Comparison of ENCODE assay signal across 8 cellular contexts in the genomic region with DNA sequence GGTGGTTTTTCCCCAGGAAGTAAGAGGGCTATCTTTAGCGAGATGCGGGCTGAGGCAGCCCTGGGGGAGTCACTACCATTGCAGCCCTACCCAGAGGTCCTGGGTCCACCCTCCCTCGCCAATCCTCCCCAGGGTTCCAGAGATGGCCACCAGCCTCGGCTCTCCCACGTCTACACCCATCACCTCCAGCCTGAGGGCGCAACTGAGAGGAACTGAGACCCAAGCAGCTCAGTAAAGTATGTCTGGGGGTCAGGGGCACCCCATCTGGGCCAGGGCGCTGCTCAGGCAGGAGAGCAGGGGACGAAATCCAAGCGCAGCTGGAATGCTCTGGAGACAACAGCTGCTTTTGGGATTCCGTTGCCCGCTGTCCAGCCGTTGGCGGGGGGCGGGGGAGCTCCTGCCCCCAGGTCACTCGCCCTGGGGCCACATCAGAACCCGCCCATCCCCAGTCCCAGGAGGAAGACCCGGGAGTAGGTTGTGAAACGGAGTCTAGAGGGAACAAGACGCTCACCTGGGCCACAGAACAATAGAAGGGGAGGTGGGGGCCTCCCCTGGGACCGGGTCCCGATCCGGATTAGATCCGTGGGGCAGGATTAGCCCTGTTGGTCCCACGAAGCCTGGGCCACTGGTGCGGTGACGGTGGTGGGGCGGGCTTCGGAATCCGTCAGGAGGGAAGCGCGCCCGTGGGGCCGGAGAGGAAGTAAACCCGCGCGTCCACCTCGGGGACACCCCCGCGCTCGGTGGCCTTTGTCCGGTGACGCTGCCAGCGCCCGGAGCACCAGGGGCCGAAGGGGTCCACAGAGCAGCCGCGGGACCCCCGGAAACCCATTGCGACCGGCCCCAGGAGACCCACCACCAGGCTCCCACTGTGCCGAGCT. TPM values are rescaled to one million over a fixed set of nuclear protein-coding genes. Genes with fewer than 3 reads are reported as not detected.
DNase-seq lines count a peak whose midpoint lies in the region; ATAC-seq and TF ChIP-seq lines count a peak whose summit lies in the region.

No MANE protein-coding gene starts in this region.

- BruUV-seq in HCT116 (replicated peaks; lab: Mats Ljungman, UMichigan): TSS peak; percentile 69

- H3K4me2 ChIP-seq in HCT116 (ENCODE audit: low read length): peak overlapping the region; percentile 90

- H3K79me2 ChIP-seq in HCT116 (ENCODE audit: insufficient read depth, low read length): peaks cover 63% of the 10 kb centered on the region

- peak overlapping the region; percentile 99 for H3K9ac ChIP-seq in HCT116 (ENCODE audit: low read length)

- DNase-seq in NCI-H82 (lab: John Stamatoyannopoulos, UW) (peak; percentile 73), NCI-H82 treated with DMSO at 0.1 percent for 48 hours (lab: John Stamatoyannopoulos, UW; ENCODE audit: unreplicated experiment) (no peak), HCT116 (ENCODE audit: low read depth, low spot score) (no peak), RKO (ENCODE audit: low spot score) (peak; percentile 62), lower leg skin (ENCODE audit: low spot score in 2 of 2) (peak in 1 of 2 donors; percentile 94), thoracic aorta (ENCODE audit: low spot score) (no peak)
- no peak for DNase-seq in stimulated activated CD4-positive, alpha-beta T cell treated with anti-CD3 and anti-CD28 coated beads, Interleukin-4, amount 100 ng/mL, for 24 hours

- H3K36me3 ChIP-seq in HCT116 (ENCODE audit: control insufficient read depth in 1 of 2, insufficient read depth in 2 of 2, low read length in 2 of 2) (peaks cover 13 to 33% of the 10 kb centered on the region in 2 experiments; a peak in 3 of 4 replicates), thoracic aorta (peaks cover 26% of the 10 kb centered on the region)

- H2AFZ ChIP-seq in HCT116 (ENCODE audit: low read depth, low read length, poor library complexity, severe bottlenecking): no peak overlapping the region

- no peaks in the 10 kb centered on the region for H3K9me2 ChIP-seq in HCT116 (ENCODE audit: insufficient read depth)

- 3 to 6% methylated on average over 25 to 30 of the region's 51 CpGs for WGBS in lower leg skin, 2 donors

- TF ChIP-seq RAD21 in HCT116 (IDR thresholded peaks at IDR 0.05; ENCODE audit: low read depth): no peak

- POLR2A ChIA-PET in HCT116 (lab: Charles Lee): interaction anchor here (0.6 to 5.3 kb wide), 11 partner anchors 8 to 463 kb away, joined by 3 to 52 read pairs (median 5); a partner anchor contains a TSS

- intact Hi-C loops in HCT116 (cut with micrococcal nuclease) (loop anchor here (1.0 to 2.0 kb wide), 2 partner anchors 32 to 74 kb away; a partner anchor contains a TSS), lower leg skin (cut with DNase I; ENCODE audit: low total_unique reads) (no loop called here)

- no peaks in the 10 kb centered on the region for H3K27me3 ChIP-seq in HCT116 (ENCODE audit: insufficient read depth, low read length)
- H3K27me3 ChIP-seq in thoracic aorta (replicated peaks; ENCODE audit: insufficient read depth): no peaks in the 10 kb centered on the region

- CTCF ChIA-PET in HCT116 (lab: Charles Lee): interaction anchor here (1.7 to 3.5 kb wide), 6 partner anchors 12 to 150 kb away, joined by 5 to 29 read pairs (median 21); a partner anchor contains a TSS

- H3K27ac ChIP-seq in HCT116 (ENCODE audit: low read depth, low read length) (peak overlapping the region; percentile 99), cingulate gyrus (ENCODE audit: low read depth, low read length) (peak overlapping the region; percentile 88), thoracic aorta (peak overlapping the region; percentile 99 to 100)

- H3K9me3 ChIP-seq in HCT116 (ENCODE audit: control insufficient read depth in 1 of 2, insufficient read depth in 1 of 2, low read depth in 1 of 2, low read length in 2 of 2) (no peaks in the 10 kb centered on the region), thoracic aorta (no peaks in the 10 kb centered on the region)

- ATAC-seq in HCT116 (no peak), thoracic aorta (ENCODE audit: insufficient number of reproducible peaks, low FRiP score, low read depth) (no peak)

- H3K4me1 ChIP-seq in HCT116 (ENCODE audit: control insufficient read depth in 1 of 2, insufficient read depth in 2 of 2, low read length in 2 of 2) (peaks cover 20 to 70% of the 10 kb centered on the region in 2 experiments), thoracic aorta (ENCODE audit: control insufficient read depth in 1 of 2, low read depth in 2 of 2) (peaks cover 34 to 41% of the 10 kb centered on the region in 2 donors)

- H3K4me3 ChIP-seq in HCT116 (replicated peaks in 1 of 2; ENCODE audit: low read depth in 1 of 2, low read length in 2 of 2) (peak overlapping the region; percentile 80 to 98), lower leg skin (ENCODE audit: low read depth, poor library complexity, severe bottlenecking) (peak overlapping the region; percentile 55), thoracic aorta (peak overlapping the region; percentile 92)

- no peaks in the 10 kb centered on the region; the same call in 1 of the 2 replicates for H4K20me1 ChIP-seq in HCT116 (ENCODE audit: insufficient read depth)

- TF ChIP-seq CTCF in HCT116 (IDR thresholded peaks at IDR 0.05 in 2 of 3, conservative IDR thresholded peaks at IDR 0.05 in 1 of 3; ENCODE audit: borderline replicate concordance in 1 of 3, insufficient read depth in 1 of 3, low read depth in 2 of 3, low read length in 2 of 3) (no peak), lower leg skin (IDR thresholded peaks at IDR 0.05) (no peak), thoracic aorta (IDR thresholded peaks at IDR 0.05) (no peak)

- RAD21 ChIA-PET in HCT116 (lab: Charles Lee; ENCODE audit: low non-redundant PET in 1 of 2, low total read pairs in 2 of 2, uncharacterized antibody in 2 of 2, unreplicated experiment in 2 of 2): interaction anchor here in 1 of 2 experiments (0.6 kb wide), 1 partner anchor 74 kb away, joined by 3 read pairs; a partner anchor contains a TSS

- TF ChIP-seq POLR2A in HCT116 (IDR thresholded peaks at IDR 0.05; ENCODE audit: borderline replicate concordance, extremely low read depth, insufficient read depth, insufficient read length) (no peak), lower leg skin (IDR thresholded peaks at IDR 0.05) (no peak)

TF ChIP-seq in HCT116, 20 proteins besides CTCF, POLR2A, EP300 and RAD21 (continues in another document):
- TF ChIP-seq CBX3 (IDR thresholded peaks at IDR 0.05; ENCODE audit: low read depth) (no peak), SRF (IDR thresholded peaks at IDR 0.05; ENCODE audit: low read depth) (no peak), EGR1 (IDR thresholded peaks at IDR 0.05; ENCODE audit: low read depth) (no peak), SP1 (IDR thresholded peaks at IDR 0.05; ENCODE audit: low read depth) (no peak), YY1 (IDR thresholded peaks at IDR 0.05; ENCODE audit: extremely low read depth, insufficient replicate concordance, low read depth, low read length) (no peak), EZH2phosphoT487 (IDR thresholded peaks at IDR 0.05; ENCODE audit: borderline replicate concordance) (no peak), POLR2AphosphoS5 (IDR thresholded peaks at IDR 0.05; ENCODE audit: low read depth, low read length) (no peak; the same call in 1 of the 2 replicates), ZNF274 (IDR thresholded peaks at IDR 0.05; ENCODE audit: low read depth, low read length) (no peak), ELF1 (IDR thresholded peaks at IDR 0.05; ENCODE audit: borderline replicate concordance, low read depth) (no peak), ZFX (IDR thresholded peaks at IDR 0.05) (no peak)
- TF ChIP-seq, protein P1, sequence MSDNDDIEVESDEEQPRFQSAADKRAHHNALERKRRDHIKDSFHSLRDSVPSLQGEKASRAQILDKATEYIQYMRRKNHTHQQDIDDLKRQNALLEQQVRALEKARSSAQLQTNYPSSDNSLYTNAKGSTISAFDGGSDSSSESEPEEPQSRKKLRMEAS (IDR thresholded peaks at IDR 0.05): no peak
- TF ChIP-seq, protein P2, sequence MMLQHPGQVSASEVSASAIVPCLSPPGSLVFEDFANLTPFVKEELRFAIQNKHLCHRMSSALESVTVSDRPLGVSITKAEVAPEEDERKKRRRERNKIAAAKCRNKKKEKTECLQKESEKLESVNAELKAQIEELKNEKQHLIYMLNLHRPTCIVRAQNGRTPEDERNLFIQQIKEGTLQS (IDR thresholded peaks at IDR 0.05): no peak

RNA-seq across cellular contexts. Expression of a gene that starts 1.3 kb away (rescaled TPM):
- total RNA-seq in HCT116 (2021; ENCODE audit: unreplicated experiment) (91.0 TPM), lower leg skin (10 to 100 TPM; 24.2 to 85.9 (median 65.0) TPM), thoracic aorta (100 to 1,000 TPM in 1 of 2 donors, 10 to 100 TPM in 1; 65.7 to 164 TPM)
- 124 TPM in 2 replicates for polyA plus RNA-seq in HCT116 (2012)

RNA-seq across cellular contexts. Expression of a gene that starts 2.2 kb away (rescaled TPM):
- total RNA-seq in HCT116 (2021; ENCODE audit: unreplicated experiment) (42.9 TPM), lower leg skin (10 to 100 TPM; 51.5 to 78.4 (median 62.1) TPM), thoracic aorta (10 to 100 TPM; 16.8 to 36.8 TPM)
- polyA plus RNA-seq in HCT116 (2012): 59.5 TPM in 2 replicates

RNA-seq across cellular contexts. Expression of a gene that starts 8.6 kb away (rescaled TPM):
- total RNA-seq in HCT116 (2021; ENCODE audit: unreplicated experiment) (599 TPM), lower leg skin (100 to 1,000 TPM; 205 to 275 (median 222) TPM), thoracic aorta (10 to 100 TPM; 56.0 to 96.2 TPM)
- polyA plus RNA-seq in HCT116 (2012): 679 and 749 TPM in 2 replicates

RNA-seq across cellular contexts. Expression of a gene that starts 13.4 kb away (rescaled TPM):
- total RNA-seq in HCT116 (2021; ENCODE audit: unreplicated experiment) (174 TPM), lower leg skin (10 to 100 TPM; 39.5 to 86.9 (median 49.8) TPM), thoracic aorta (100 to 1,000 TPM in 1 of 2 donors, 10 to 100 TPM in 1; 89.9 to 121 TPM)
- polyA plus RNA-seq in HCT116 (2012): 149 and 156 TPM in 2 replicates

RNA-seq across cellular contexts. Expression of a gene that starts 30.5 kb away (rescaled TPM):
- total RNA-seq in HCT116 (2021; ENCODE audit: unreplicated experiment): 60.5 TPM
- polyA plus RNA-seq in HCT116 (2012): 59.7 and 67.7 TPM in 2 replicates
- total RNA-seq in lower leg skin: 10 to 100 TPM; 23.4 to 41.9 (median 36.0) TPM
- total RNA-seq in thoracic aorta: 10 to 100 TPM; 57.6 to 75.1 TPM

Comparison
In these comparisons a context has a peak if more than half of its experiments do, and no peak if none do; other contexts are left out.
1. DNase-seq: peak in NCI-H82 (single experiment) and RKO (single experiment); none in NCI-H82 treated with DMSO at 0.1 percent for 48 hours (single experiment), HCT116 (single experiment), thoracic aorta (single experiment) and stimulated activated CD4-positive, alpha-beta T cell treated with anti-CD3 and anti-CD28 coated beads, Interleukin-4, amount 100 ng/mL, for 24 hours (single experiment).
2. Peak in every context shown above with its lines, with median percentiles within 50 percentile points of each other: H3K27ac ChIP-seq and H3K4me3 ChIP-seq.